Comparison of ENCODE assay signal across 1 cellular context in the genomic region with DNA sequence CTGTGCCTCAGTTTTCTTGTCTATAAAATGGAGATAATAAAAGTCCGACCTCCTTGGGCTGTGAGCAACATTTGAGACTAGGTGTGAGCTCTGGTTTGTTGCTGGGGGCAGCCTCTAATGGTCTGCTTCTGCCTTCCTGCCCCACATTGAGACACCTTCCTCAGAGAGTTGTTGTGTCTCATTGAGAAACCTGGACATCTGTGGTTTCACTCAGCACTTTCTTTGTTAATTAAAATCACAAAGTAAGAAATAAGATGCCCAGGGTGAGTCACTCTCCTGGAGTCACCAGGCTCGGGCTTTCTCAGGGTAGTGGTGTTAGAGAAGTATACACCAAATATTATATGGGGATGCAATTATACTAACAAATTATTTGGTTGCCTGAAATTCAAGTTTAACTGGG.
TF ChIP-seq lines count a peak whose summit lies in the region.

No MANE protein-coding gene starts in this region.

TF ChIP-seq in HepG2, 621 proteins besides CTCF, POLR2A, EP300 and RAD21 (continued from another document):
- TF ChIP-seq, protein P1, sequence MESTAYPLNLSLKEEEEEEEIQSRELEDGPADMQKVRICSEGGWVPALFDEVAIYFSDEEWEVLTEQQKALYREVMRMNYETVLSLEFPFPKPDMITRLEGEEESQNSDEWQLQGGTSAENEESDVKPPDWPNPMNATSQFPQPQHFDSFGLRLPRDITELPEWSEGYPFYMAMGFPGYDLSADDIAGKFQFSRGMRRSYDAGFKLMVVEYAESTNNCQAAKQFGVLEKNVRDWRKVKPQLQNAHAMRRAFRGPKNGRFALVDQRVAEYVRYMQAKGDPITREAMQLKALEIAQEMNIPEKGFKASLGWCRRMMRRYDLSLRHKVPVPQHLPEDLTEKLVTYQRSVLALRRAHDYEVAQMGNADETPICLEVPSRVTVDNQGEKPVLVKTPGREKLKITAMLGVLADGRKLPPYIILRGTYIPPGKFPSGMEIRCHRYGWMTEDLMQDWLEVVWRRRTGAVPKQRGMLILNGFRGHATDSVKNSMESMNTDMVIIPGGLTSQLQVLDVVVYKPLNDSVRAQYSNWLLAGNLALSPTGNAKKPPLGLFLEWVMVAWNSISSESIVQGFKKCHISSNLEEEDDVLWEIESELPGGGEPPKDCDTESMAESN (CRISPR knock-in tag; conservative IDR thresholded peaks at IDR 0.05): no peak
- TF ChIP-seq GABPA (IDR thresholded peaks at IDR 0.05; ENCODE audit: low read depth, low read length): no peak
- TF ChIP-seq GABPA (CRISPR knock-in tag; IDR thresholded peaks at IDR 0.05; ENCODE audit: low read depth): no peak
- no peak for TF ChIP-seq MEF2D (CRISPR knock-in tag; IDR thresholded peaks at IDR 0.05)
- TF ChIP-seq, protein P2, sequence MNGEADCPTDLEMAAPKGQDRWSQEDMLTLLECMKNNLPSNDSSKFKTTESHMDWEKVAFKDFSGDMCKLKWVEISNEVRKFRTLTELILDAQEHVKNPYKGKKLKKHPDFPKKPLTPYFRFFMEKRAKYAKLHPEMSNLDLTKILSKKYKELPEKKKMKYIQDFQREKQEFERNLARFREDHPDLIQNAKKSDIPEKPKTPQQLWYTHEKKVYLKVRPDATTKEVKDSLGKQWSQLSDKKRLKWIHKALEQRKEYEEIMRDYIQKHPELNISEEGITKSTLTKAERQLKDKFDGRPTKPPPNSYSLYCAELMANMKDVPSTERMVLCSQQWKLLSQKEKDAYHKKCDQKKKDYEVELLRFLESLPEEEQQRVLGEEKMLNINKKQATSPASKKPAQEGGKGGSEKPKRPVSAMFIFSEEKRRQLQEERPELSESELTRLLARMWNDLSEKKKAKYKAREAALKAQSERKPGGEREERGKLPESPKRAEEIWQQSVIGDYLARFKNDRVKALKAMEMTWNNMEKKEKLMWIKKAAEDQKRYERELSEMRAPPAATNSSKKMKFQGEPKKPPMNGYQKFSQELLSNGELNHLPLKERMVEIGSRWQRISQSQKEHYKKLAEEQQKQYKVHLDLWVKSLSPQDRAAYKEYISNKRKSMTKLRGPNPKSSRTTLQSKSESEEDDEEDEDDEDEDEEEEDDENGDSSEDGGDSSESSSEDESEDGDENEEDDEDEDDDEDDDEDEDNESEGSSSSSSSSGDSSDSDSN (CRISPR knock-in tag; IDR thresholded peaks at IDR 0.05): no peak
- TF ChIP-seq ISX (CRISPR knock-in tag; conservative IDR thresholded peaks at IDR 0.05): no peak
- TF ChIP-seq, protein P3, sequence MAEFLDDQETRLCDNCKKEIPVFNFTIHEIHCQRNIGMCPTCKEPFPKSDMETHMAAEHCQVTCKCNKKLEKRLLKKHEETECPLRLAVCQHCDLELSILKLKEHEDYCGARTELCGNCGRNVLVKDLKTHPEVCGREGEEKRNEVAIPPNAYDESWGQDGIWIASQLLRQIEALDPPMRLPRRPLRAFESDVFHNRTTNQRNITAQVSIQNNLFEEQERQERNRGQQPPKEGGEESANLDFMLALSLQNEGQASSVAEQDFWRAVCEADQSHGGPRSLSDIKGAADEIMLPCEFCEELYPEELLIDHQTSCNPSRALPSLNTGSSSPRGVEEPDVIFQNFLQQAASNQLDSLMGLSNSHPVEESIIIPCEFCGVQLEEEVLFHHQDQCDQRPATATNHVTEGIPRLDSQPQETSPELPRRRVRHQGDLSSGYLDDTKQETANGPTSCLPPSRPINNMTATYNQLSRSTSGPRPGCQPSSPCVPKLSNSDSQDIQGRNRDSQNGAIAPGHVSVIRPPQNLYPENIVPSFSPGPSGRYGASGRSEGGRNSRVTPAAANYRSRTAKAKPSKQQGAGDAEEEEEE (CRISPR knock-in tag; IDR thresholded peaks at IDR 0.05; ENCODE audit: borderline replicate concordance): no peak
- no peak for TF ChIP-seq SRSF9 (IDR thresholded peaks at IDR 0.05; ENCODE audit: borderline replicate concordance, insufficient read depth, low read depth, low read length, poor library complexity, severe bottlenecking)
- no peak for TF ChIP-seq ZNF614 (CRISPR knock-in tag; IDR thresholded peaks at IDR 0.05; ENCODE audit: borderline replicate concordance)
- TF ChIP-seq, protein P4, sequence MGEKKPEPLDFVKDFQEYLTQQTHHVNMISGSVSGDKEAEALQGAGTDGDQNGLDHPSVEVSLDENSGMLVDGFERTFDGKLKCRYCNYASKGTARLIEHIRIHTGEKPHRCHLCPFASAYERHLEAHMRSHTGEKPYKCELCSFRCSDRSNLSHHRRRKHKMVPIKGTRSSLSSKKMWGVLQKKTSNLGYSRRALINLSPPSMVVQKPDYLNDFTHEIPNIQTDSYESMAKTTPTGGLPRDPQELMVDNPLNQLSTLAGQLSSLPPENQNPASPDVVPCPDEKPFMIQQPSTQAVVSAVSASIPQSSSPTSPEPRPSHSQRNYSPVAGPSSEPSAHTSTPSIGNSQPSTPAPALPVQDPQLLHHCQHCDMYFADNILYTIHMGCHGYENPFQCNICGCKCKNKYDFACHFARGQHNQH (CRISPR knock-in tag; IDR thresholded peaks at IDR 0.05): no peak
- TF ChIP-seq HOXA9 (CRISPR knock-in tag; IDR thresholded peaks at IDR 0.05; ENCODE audit: borderline replicate concordance): no peak
- no peak for TF ChIP-seq KLF16 (CRISPR knock-in tag; IDR thresholded peaks at IDR 0.05)
- TF ChIP-seq, protein P5, sequence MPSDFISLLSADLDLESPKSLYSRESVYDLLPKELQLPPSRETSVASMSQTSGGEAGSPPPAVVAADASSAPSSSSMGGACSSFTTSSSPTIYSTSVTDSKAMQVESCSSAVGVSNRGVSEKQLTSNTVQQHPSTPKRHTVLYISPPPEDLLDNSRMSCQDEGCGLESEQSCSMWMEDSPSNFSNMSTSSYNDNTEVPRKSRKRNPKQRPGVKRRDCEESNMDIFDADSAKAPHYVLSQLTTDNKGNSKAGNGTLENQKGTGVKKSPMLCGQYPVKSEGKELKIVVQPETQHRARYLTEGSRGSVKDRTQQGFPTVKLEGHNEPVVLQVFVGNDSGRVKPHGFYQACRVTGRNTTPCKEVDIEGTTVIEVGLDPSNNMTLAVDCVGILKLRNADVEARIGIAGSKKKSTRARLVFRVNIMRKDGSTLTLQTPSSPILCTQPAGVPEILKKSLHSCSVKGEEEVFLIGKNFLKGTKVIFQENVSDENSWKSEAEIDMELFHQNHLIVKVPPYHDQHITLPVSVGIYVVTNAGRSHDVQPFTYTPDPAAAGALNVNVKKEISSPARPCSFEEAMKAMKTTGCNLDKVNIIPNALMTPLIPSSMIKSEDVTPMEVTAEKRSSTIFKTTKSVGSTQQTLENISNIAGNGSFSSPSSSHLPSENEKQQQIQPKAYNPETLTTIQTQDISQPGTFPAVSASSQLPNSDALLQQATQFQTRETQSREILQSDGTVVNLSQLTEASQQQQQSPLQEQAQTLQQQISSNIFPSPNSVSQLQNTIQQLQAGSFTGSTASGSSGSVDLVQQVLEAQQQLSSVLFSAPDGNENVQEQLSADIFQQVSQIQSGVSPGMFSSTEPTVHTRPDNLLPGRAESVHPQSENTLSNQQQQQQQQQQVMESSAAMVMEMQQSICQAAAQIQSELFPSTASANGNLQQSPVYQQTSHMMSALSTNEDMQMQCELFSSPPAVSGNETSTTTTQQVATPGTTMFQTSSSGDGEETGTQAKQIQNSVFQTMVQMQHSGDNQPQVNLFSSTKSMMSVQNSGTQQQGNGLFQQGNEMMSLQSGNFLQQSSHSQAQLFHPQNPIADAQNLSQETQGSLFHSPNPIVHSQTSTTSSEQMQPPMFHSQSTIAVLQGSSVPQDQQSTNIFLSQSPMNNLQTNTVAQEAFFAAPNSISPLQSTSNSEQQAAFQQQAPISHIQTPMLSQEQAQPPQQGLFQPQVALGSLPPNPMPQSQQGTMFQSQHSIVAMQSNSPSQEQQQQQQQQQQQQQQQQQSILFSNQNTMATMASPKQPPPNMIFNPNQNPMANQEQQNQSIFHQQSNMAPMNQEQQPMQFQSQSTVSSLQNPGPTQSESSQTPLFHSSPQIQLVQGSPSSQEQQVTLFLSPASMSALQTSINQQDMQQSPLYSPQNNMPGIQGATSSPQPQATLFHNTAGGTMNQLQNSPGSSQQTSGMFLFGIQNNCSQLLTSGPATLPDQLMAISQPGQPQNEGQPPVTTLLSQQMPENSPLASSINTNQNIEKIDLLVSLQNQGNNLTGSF (CRISPR knock-in tag; IDR thresholded peaks at IDR 0.05): no peak
- no peak for TF ChIP-seq ZMYM4 (CRISPR knock-in tag; IDR thresholded peaks at IDR 0.05)
- no peak for TF ChIP-seq ZMAT3 (CRISPR knock-in tag; conservative IDR thresholded peaks at IDR 0.05)
- no peak for TF ChIP-seq SMC3 (IDR thresholded peaks at IDR 0.05; ENCODE audit: low read length)
TF ChIP-seq in HepG2: peak in this region for 0.
